Comparison of ENCODE assay signal across 15 cellular contexts in the genomic region with DNA sequence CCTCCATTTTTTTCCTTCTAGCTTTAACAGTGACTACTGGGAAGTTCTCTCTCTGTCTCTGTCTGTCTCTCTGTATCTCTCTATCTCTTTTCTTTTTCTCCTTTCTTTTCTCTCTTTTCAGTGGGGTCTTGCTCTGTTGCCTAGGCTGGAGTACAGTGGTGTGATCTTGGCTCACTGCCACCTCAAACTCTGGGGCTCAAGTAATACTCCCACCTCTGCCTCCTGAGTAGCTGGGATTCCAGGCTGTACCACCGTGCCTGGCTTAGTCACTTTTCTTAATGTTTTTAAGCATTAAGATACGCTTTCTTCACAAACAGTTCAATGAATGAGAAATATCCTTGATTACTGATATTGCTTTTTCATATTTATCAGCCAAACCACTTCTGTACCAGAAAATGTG.
"Had no signal": no experiment of that assay in that cellular context is flagged by ENCODE, and none has a peak within 500 bp of the region (broad histone marks: within the 10 kb centered on the region; RNA-seq: fewer than 3 reads in every experiment).

No MANE protein-coding gene starts in this region.

- H3K4me3 Mint-ChIP-seq: activated B cell treated with CpG ODN at 0.5 μM for 24 hours; activated naive CD4-positive, alpha-beta T cell treated with anti-CD3 and anti-CD28 coated beads, Interleukin-2, amount 10 ng/mL, durations not matched to agents 7 days and 5 days; immature natural killer cell; stimulated activated effector memory CD8-positive, alpha-beta T cell treated with anti-CD3 and anti-CD28 coated beads, Interleukin-12 subunit alpha, Interleukin-12 subunit beta, amount 100 ng/mL, for 72 hours; T-helper 1 cell treated with Interleukin-12 subunit alpha and Interleukin-12 subunit beta and Interleukin-4 antibody, amounts not matched to agents 30 μg/mL and 1 μg/mL, for 36 hours had no signal

- H3K9me3 ChIP-seq: esophagus muscularis mucosa, left lung, transverse colon had no signal

- H3K27ac Mint-ChIP-seq: activated B cell treated with CpG ODN at 0.5 μM for 24 hours; activated naive CD4-positive, alpha-beta T cell treated with anti-CD3 and anti-CD28 coated beads, Interleukin-2, amount 10 ng/mL, durations not matched to agents 7 days and 5 days; activated T-helper 2 cell treated with anti-CD3 and anti-CD28 coated beads, Interferon-gamma antibody, Interleukin-2, Interleukin-4, amounts not matched to agents 10 μg/mL and 5 μg/mL and 100 μg/mL, durations not matched to agents 14 hours and 24 hours and 36 hours; immature natural killer cell; stimulated activated effector memory CD8-positive, alpha-beta T cell treated with anti-CD3 and anti-CD28 coated beads, Interleukin-12 subunit alpha, Interleukin-12 subunit beta, amount 100 ng/mL, for 72 hours; T-helper 1 cell treated with Interleukin-12 subunit alpha and Interleukin-12 subunit beta and Interleukin-4 antibody, amounts not matched to agents 30 μg/mL and 1 μg/mL, for 36 hours had no signal

- H3K27ac ChIP-seq: esophagus muscularis mucosa, left lung had no signal

- H3K9me3 Mint-ChIP-seq: activated B cell treated with CpG ODN at 0.5 μM for 24 hours; activated naive CD4-positive, alpha-beta T cell treated with anti-CD3 and anti-CD28 coated beads, Interleukin-2, amount 10 ng/mL, durations not matched to agents 7 days and 5 days; activated T-helper 2 cell treated with anti-CD3 and anti-CD28 coated beads, Interferon-gamma antibody, Interleukin-2, Interleukin-4, amounts not matched to agents 10 μg/mL and 5 μg/mL and 100 μg/mL, durations not matched to agents 14 hours and 24 hours and 36 hours; stimulated activated effector memory CD8-positive, alpha-beta T cell treated with anti-CD3 and anti-CD28 coated beads, Interleukin-12 subunit alpha, Interleukin-12 subunit beta, amount 100 ng/mL, for 72 hours; T-helper 1 cell treated with Interleukin-12 subunit alpha and Interleukin-12 subunit beta and Interleukin-4 antibody, amounts not matched to agents 30 μg/mL and 1 μg/mL, for 36 hours had no signal

- H3K27me3 ChIP-seq: esophagus muscularis mucosa, left lung, transverse colon had no signal

- ATAC-seq: left lung; right cardiac atrium; stimulated activated effector memory CD8-positive, alpha-beta T cell treated with anti-CD3 and anti-CD28 coated beads, Interleukin-12 subunit alpha, Interleukin-12 subunit beta, amount 100 ng/mL, for 72 hours had no signal

- H3K36me3 ChIP-seq: left lung had no signal

- H3K4me2 ChIP-seq: smooth muscle cell had no signal

- H3K4me3 ChIP-seq: esophagus muscularis mucosa, left lung, smooth muscle cell, transverse colon had no signal

- H3K27me3 Mint-ChIP-seq: activated B cell treated with CpG ODN at 0.5 μM for 24 hours; activated naive CD4-positive, alpha-beta T cell treated with anti-CD3 and anti-CD28 coated beads, Interleukin-2, amount 10 ng/mL, durations not matched to agents 7 days and 5 days had no signal

- DNase-seq: activated B cell treated with CpG ODN at 0.5 μM for 24 hours; activated CD4-positive, alpha-beta T cell treated with anti-CD3 and anti-CD28 coated beads, Interleukin-2, amount 50 U/mL, for 1 hour; activated naive CD4-positive, alpha-beta T cell treated with anti-CD3 and anti-CD28 coated beads, Interleukin-2, amount 10 ng/mL, durations not matched to agents 7 days and 5 days; cerebellar nuclear complex; glutamatergic neuron; immature natural killer cell; left lung; mesendoderm; right cardiac atrium; transverse colon had no signal
